In genomic region chr2:131015764-131016163, GRCh38 we compare ENCODE assay signal across 25 cellular contexts.
DNase-seq lines count a peak whose midpoint lies in the region; ATAC-seq and TF ChIP-seq lines count a peak whose summit lies in the region.
"Had no signal": no experiment of that assay in that cellular context is flagged by ENCODE, and none has a peak within 500 bp of the region (broad histone marks: within the 10 kb centered on the region; RNA-seq: fewer than 3 reads in every experiment).

No MANE protein-coding gene starts in this region.

- H3K4me1 ChIP-seq in RWPE2 (ENCODE audit: insufficient read depth, poor library complexity, severe bottlenecking) (peaks cover 50% of the 10 kb centered on the region), spleen (no peaks in the 10 kb centered on the region), left ventricle myocardium inferior (no peaks in the 10 kb centered on the region)
- H3K4me1 ChIP-seq: BE2C had no signal

- no peak overlapping the region for H3K27ac Mint-ChIP-seq in activated CD4-positive, alpha-beta T cell treated with anti-CD3 and anti-CD28 coated beads, Interleukin-2, amount 10 ng/mL, durations not matched to agents 7 days and 5 days
- H3K27ac Mint-ChIP-seq: IgD-negative memory B cell had no signal

- H3K27me3 Mint-ChIP-seq in activated CD4-positive, alpha-beta T cell treated with anti-CD3 and anti-CD28 coated beads, Interleukin-2, amount 10 ng/mL, durations not matched to agents 7 days and 5 days = peaks cover 35% of the 10 kb centered on the region

- peak; percentile 3 for DNase-seq in activated CD4-positive, alpha-beta T cell treated with anti-CD3 and anti-CD28 coated beads, Interleukin-2, amount 10 ng/mL, durations not matched to agents 7 days and 5 days
- no peak for DNase-seq in activated CD4-positive, alpha-beta T cell treated with anti-CD3 and anti-CD28 coated beads for 4 hours
- DNase-seq in RWPE2 (ENCODE audit: low spot score) (no peak), spleen (peak; percentile 70), left ventricle myocardium inferior (no peak), glomerular visceral epithelial cell (ENCODE audit: extremely low spot score) (no peak), brain microvascular endothelial cell (no peak)
- DNase-seq: ACHN, BE2C, Calu3, NCI-H1048, NCI-H1417 treated with DMSO at 0.1 percent for 48 hours, NCI-H1694 treated with DMSO at 0.1 percent for 48 hours, NCI-H2081 treated with DMSO at 0.1 percent for 48 hours, NCI-H2171, NCI-H226, NCI-H510A, NCI-H69, RPMI8226, SHP77 treated with DMSO at 0.1 percent for 48 hours had no signal

- H3K9me3 ChIP-seq in RWPE2 (ENCODE audit: severe bottlenecking) (no peaks in the 10 kb centered on the region), spleen (no peaks in the 10 kb centered on the region), left ventricle myocardium inferior (replicated peaks) (no peaks in the 10 kb centered on the region)
- H3K9me3 ChIP-seq: BE2C had no signal

- intact Hi-C loops in spleen (cut with DNase I; ENCODE audit: low total_unique reads) (no loop called here), left ventricle myocardium inferior (cut with micrococcal nuclease) (no loop called here)

- no peak for ATAC-seq in RWPE2 (ENCODE audit: low read depth)
- ATAC-seq in esophagus mucosa = peak; percentile 23

- in situ Hi-C loops in brain microvascular endothelial cell (cut with HindIII; ENCODE audit: low pct_ligation_motif_present, low sequenced_read_pairs) = no loop called here

- H3K36me3 ChIP-seq in RWPE2 (ENCODE audit: low read depth) (no peaks in the 10 kb centered on the region), spleen (no peaks in the 10 kb centered on the region), left ventricle myocardium inferior (no peaks in the 10 kb centered on the region), brain microvascular endothelial cell (replicated peaks) (no peaks in the 10 kb centered on the region)
- H3K36me3 ChIP-seq: BE2C had no signal

- CTCF ChIA-PET in activated CD4-positive, alpha-beta T cell treated with anti-CD3 and anti-CD28 coated beads, Interleukin-2, amount 10 ng/mL, durations not matched to agents 7 days and 5 days (lab: Charles Lee) = no interaction called here

- no peak overlapping the region for H3K4me3 Mint-ChIP-seq in activated CD4-positive, alpha-beta T cell treated with anti-CD3 and anti-CD28 coated beads, Interleukin-2, amount 10 ng/mL, durations not matched to agents 7 days and 5 days
- H3K4me3 Mint-ChIP-seq: CD14-positive monocyte, IgD-negative memory B cell had no signal

- TF ChIP-seq POLR2A in spleen (IDR thresholded peaks at IDR 0.05) = no peak

- H3K9me3 Mint-ChIP-seq in activated CD4-positive, alpha-beta T cell treated with anti-CD3 and anti-CD28 coated beads, Interleukin-2, amount 10 ng/mL, durations not matched to agents 7 days and 5 days = no peaks in the 10 kb centered on the region
- H3K9me3 Mint-ChIP-seq: IgD-negative memory B cell had no signal

- 90 to 94% (median 91%) methylated on average over 11 of the region's 11 CpGs for WGBS in spleen, 5 donors

- TF ChIP-seq CTCF in RWPE2 (IDR thresholded peaks at IDR 0.05; ENCODE audit: poor library complexity, severe bottlenecking) (no peak), spleen (IDR thresholded peaks at IDR 0.05 in 8 of 11, conservative IDR thresholded peaks at IDR 0.05 in 3 of 11) (no peak), left ventricle myocardium inferior (IDR thresholded peaks at IDR 0.05; ENCODE audit: borderline replicate concordance) (no peak), brain microvascular endothelial cell (IDR thresholded peaks at IDR 0.05; ENCODE audit: low read depth, low read length, missing control alignments) (no peak)

- H3K27me3 ChIP-seq in RWPE2 (ENCODE audit: insufficient read depth, poor library complexity, severe bottlenecking) = no peaks in the 10 kb centered on the region
- peaks cover 0 to 39% (median 0%) of the 10 kb centered on the region in 7 donors for H3K27me3 ChIP-seq in spleen (replicated peaks in 1 of 7)
- peaks cover 63% of the 10 kb centered on the region for H3K27me3 ChIP-seq in left ventricle myocardium inferior (ENCODE audit: low read depth)
- no peaks in the 10 kb centered on the region for H3K27me3 ChIP-seq in brain microvascular endothelial cell (replicated peaks)
- H3K27me3 ChIP-seq: BE2C had no signal

- peaks cover 14% of the 10 kb centered on the region for H3K4me1 Mint-ChIP-seq in activated CD4-positive, alpha-beta T cell treated with anti-CD3 and anti-CD28 coated beads, Interleukin-2, amount 10 ng/mL, durations not matched to agents 7 days and 5 days
- H3K4me1 Mint-ChIP-seq: IgD-negative memory B cell had no signal

- H3K27ac ChIP-seq in RWPE2 (ENCODE audit: poor library complexity, severe bottlenecking) (peak overlapping the region; percentile 98), spleen (no peak overlapping the region), left ventricle myocardium inferior (replicated peaks) (no peak overlapping the region), brain microvascular endothelial cell (no peak overlapping the region)
- H3K27ac ChIP-seq: 22Rv1, KMS-11 had no signal

- POLR2A ChIA-PET in activated CD4-positive, alpha-beta T cell treated with anti-CD3 and anti-CD28 coated beads, Interleukin-2, amount 10 ng/mL, durations not matched to agents 7 days and 5 days (lab: Charles Lee) = no interaction called here

- H3K36me3 Mint-ChIP-seq in activated CD4-positive, alpha-beta T cell treated with anti-CD3 and anti-CD28 coated beads, Interleukin-2, amount 10 ng/mL, durations not matched to agents 7 days and 5 days (ENCODE audit: low read depth) = no peaks in the 10 kb centered on the region
- H3K36me3 Mint-ChIP-seq: CD14-positive monocyte, IgD-negative memory B cell had no signal

- H3K4me3 ChIP-seq in RWPE2 (ENCODE audit: severe bottlenecking) (no peak overlapping the region), spleen (no peak overlapping the region), left ventricle myocardium inferior (no peak overlapping the region), brain microvascular endothelial cell (ENCODE audit: low read depth, low read length) (no peak overlapping the region)

Comparison
In these comparisons a context has a peak if more than half of its experiments do, and no peak if none do; other contexts are left out.
1. DNase-seq: peak in activated CD4-positive, alpha-beta T cell treated with anti-CD3 and anti-CD28 coated beads, Interleukin-2, amount 10 ng/mL, durations not matched to agents 7 days and 5 days (single experiment) and spleen (single experiment); none in activated CD4-positive, alpha-beta T cell treated with anti-CD3 and anti-CD28 coated beads for 4 hours (0 of 2), RWPE2 (single experiment), left ventricle myocardium inferior (single experiment), glomerular visceral epithelial cell (single experiment) and brain microvascular endothelial cell (single experiment).